In genomic region chr2:26683583-26683982, GRCh38 we compare ENCODE assay signal across 30 cellular contexts. TPM values are rescaled to one million over a fixed set of nuclear protein-coding genes. Genes with fewer than 3 reads are reported as not detected.
DNase-seq lines count a peak whose midpoint lies in the region; ATAC-seq and TF ChIP-seq lines count a peak whose summit lies in the region.
"Had no signal": no experiment of that assay in that cellular context is flagged by ENCODE, and none has a peak within 500 bp of the region (broad histone marks: within the 10 kb centered on the region; RNA-seq: fewer than 3 reads in every experiment).

No MANE protein-coding gene starts in this region.

- H3K4me3 ChIP-seq in heart left ventricle (no peak overlapping the region), WERI-Rb-1 (ENCODE audit: low read depth, low read length) (no peak overlapping the region), osteoblast (ENCODE audit: insufficient read depth, low read length) (no peak overlapping the region), foreskin fibroblast (ENCODE audit: low read depth in 1 of 2, low read length in 2 of 2) (no peak overlapping the region)
- H3K4me3 ChIP-seq: A549, GM23248, SJCRH30 had no signal

- no peak for TF ChIP-seq CTCF in heart left ventricle (IDR thresholded peaks at IDR 0.05)
- TF ChIP-seq CTCF in WERI-Rb-1 (IDR thresholded peaks at IDR 0.05; ENCODE audit: low read depth, low read length): peak; percentile 41
- TF ChIP-seq CTCF in osteoblast (IDR thresholded peaks at IDR 0.05; ENCODE audit: extremely low read depth, low read depth, low read length): no peak
- TF ChIP-seq CTCF in foreskin fibroblast (IDR thresholded peaks at IDR 0.05; ENCODE audit: low read depth, low read length): no peak

- H3K9me3 ChIP-seq in heart left ventricle: no peaks in the 10 kb centered on the region
- H3K9me3 ChIP-seq in WERI-Rb-1 (ENCODE audit: severe bottlenecking): peaks cover under 1% of the 10 kb centered on the region
- H3K9me3 ChIP-seq in osteoblast (ENCODE audit: low read depth, low read length): no peaks in the 10 kb centered on the region
- H3K9me3 ChIP-seq: A549, Caco-2, SJCRH30 had no signal

- DNase-seq in cardiac septum (ENCODE audit: low spot score) (peak; percentile 6), heart left ventricle (no peak), WERI-Rb-1 (peak; percentile 10), osteoblast (ENCODE audit: insufficient read length, low spot score, missing footprints) (peak; percentile 11), foreskin fibroblast (no peak)
- DNase-seq: AML-193; CD8-positive, alpha-beta T cell; DMS153; DND-41; GM23248; H9; KBM-7; MV-4-11; NCI-H1105 treated with DMSO at 0.1 percent for 48 hours; NCI-H146; NCI-H1930; NCI-H2107; NCI-H748 treated with DMSO at 0.1 percent for 48 hours; NK-92 treated with Interleukin-12 subunit alpha and Interleukin-12 subunit beta, amount 100 ng/mL, for 24 hours; PC-3; SJCRH30 had no signal

- no peaks in the 10 kb centered on the region for H3K79me2 ChIP-seq in osteoblast (ENCODE audit: insufficient read depth, low read length)

- H3K4me2 ChIP-seq in osteoblast (ENCODE audit: insufficient read depth, low read length): no peak overlapping the region
- H3K4me2 ChIP-seq: A549 had no signal

- TF ChIP-seq POLR2A in heart left ventricle (IDR thresholded peaks at IDR 0.05): no peak

- peaks cover 0 to 6% (median 0%) of the 10 kb centered on the region in 9 donors for H3K27me3 ChIP-seq in heart left ventricle
- H3K27me3 ChIP-seq in WERI-Rb-1 (ENCODE audit: insufficient read depth, low read depth, severe bottlenecking): no peaks in the 10 kb centered on the region
- H3K27me3 ChIP-seq in osteoblast (ENCODE audit: insufficient read depth, low read length): peaks cover 75% of the 10 kb centered on the region

- ATAC-seq in heart left ventricle (no peak), GM18858 (IDR thresholded peaks at IDR 0.05; ENCODE audit: unreplicated experiment) (no peak), GM19467 (IDR thresholded peaks at IDR 0.05; ENCODE audit: unreplicated experiment) (no peak)
- ATAC-seq: A549; CD8-positive, alpha-beta T cell; PC-3; Right ventricle myocardium inferior; SK-N-SH treated with all-trans-retinoic acid at 6 μM for 48 hours had no signal

- H2AFZ ChIP-seq in osteoblast (ENCODE audit: low read length): no peak overlapping the region
- H2AFZ ChIP-seq: GM23248 had no signal

- H3K4me1 ChIP-seq in heart left ventricle (peaks cover 0 to 5% (median 0%) of the 10 kb centered on the region in 12 donors), osteoblast (ENCODE audit: insufficient read depth, low read length) (no peaks in the 10 kb centered on the region)
- H3K4me1 ChIP-seq: SJCRH30 had no signal

- H3K36me3 ChIP-seq in heart left ventricle: no peaks in the 10 kb centered on the region
- no peaks in the 10 kb centered on the region for H3K36me3 ChIP-seq in WERI-Rb-1
- H3K36me3 ChIP-seq in osteoblast (ENCODE audit: insufficient read depth, low read length): no peaks in the 10 kb centered on the region
- H3K36me3 ChIP-seq: SJCRH30 had no signal

- no peaks in the 10 kb centered on the region for H4K20me1 ChIP-seq in osteoblast (ENCODE audit: insufficient read depth, low read length)

- WGBS in heart left ventricle, 4 donors: 80 to 89% (median 85%) methylated on average over 6 of the region's 6 CpGs

- no peak overlapping the region for H3K27ac ChIP-seq in heart left ventricle
- no peak overlapping the region for H3K27ac ChIP-seq in WERI-Rb-1
- H3K27ac ChIP-seq in osteoblast (ENCODE audit: low read depth, low read length): no peak overlapping the region
- H3K27ac ChIP-seq: C4-2B, GM23248, SJCRH30 had no signal

- intact Hi-C loops in cardiac septum (cut with DNase I): no loop called here
- intact Hi-C loops in heart left ventricle (cut with DNase I): no loop called here

RNA-seq across cellular contexts. Expression of gene KCNK3, which starts 8.9 kb away (rescaled TPM):
- total RNA-seq in cardiac septum: 0.70 TPM
- 10 to 100 TPM in 1 of 9 donors, 1 to 10 TPM in 6, under 1 TPM in 2; 0.61 to 12.2 (median 2.1) TPM for total RNA-seq in heart left ventricle
- 1 to 10 TPM; 1.9 to 3.7 TPM for polyA plus RNA-seq in heart left ventricle
- total RNA-seq in osteoblast: not detected in 2 replicates
- total RNA-seq: CD8-positive, alpha-beta T cell; GM23248; LHCN-M2; MCF 10A had no signal
- polyA plus RNA-seq: GM23248 had no signal

RNA-seq across cellular contexts. Expression of gene CIB4, which starts 42.4 kb away (rescaled TPM):
- total RNA-seq in cardiac septum (not detected), heart left ventricle (not detected), osteoblast (not detected in 2 replicates)
- polyA plus RNA-seq in heart left ventricle: not detected
- total RNA-seq: Caco-2; CD8-positive, alpha-beta T cell; GM23248; H9; LHCN-M2; MCF 10A; PC-3; Right ventricle myocardium inferior; SJCRH30 had no signal
- polyA plus RNA-seq: GM23248 had no signal

Comparison
In these comparisons a context has a peak if more than half of its experiments do, and no peak if none do; other contexts are left out.
1. DNase-seq: peak in cardiac septum (single experiment), WERI-Rb-1 (single experiment) and osteoblast (single experiment); none in heart left ventricle (0 of 5) and foreskin fibroblast (0 of 2).